In the genomic region with DNA sequence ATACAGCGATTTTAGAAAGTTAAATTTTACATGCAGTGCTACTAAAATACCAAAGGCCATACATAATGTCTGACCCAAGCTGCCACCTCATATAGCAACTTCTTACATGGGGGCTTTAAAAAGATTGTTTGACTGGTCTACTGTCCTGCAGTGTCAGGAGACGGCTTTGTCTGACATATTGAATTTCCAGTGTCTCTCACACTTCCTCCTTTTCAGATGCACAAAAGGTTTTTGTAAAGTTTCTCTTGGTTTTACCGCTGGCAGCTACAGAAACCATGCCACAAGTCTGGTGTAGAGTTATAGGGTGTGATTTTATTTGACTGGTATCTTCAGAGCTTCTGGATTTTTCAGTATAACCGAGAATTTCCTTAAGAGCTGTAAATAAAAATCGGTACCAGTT, we compare ENCODE assay signal across 7 cellular contexts. TPM values are rescaled to one million over a fixed set of nuclear protein-coding genes. Genes with fewer than 3 reads are reported as not detected.
DNase-seq lines count a peak whose midpoint lies in the region; ATAC-seq and TF ChIP-seq lines count a peak whose summit lies in the region.

No MANE protein-coding gene starts in this region.

- peak overlapping the region; percentile 78 for H3K4me2 ChIP-seq in GM23338

- H3K27ac Mint-ChIP-seq in GM23338 = no peak overlapping the region; the same call in 1 of the 2 replicates

- H3K4me1 Mint-ChIP-seq in GM23338 = peaks cover 32% of the 10 kb centered on the region

- DNase-seq in GM23338 (ENCODE audit: low spot score) (no peak), RWPE2 (ENCODE audit: low spot score) (no peak), fibroblast of the aortic adventitia (ENCODE audit: low read depth) (no peak), NCI-H345 treated with DMSO at 0.1 percent for 48 hours (lab: John Stamatoyannopoulos, UW; ENCODE audit: unreplicated experiment) (no peak), GDM1 (lab: John Stamatoyannopoulos, UW) (no peak)

- H3K36me3 ChIP-seq in GM23338 (ENCODE audit: insufficient read depth) = no peaks in the 10 kb centered on the region
- peaks cover 19% of the 10 kb centered on the region for H3K36me3 ChIP-seq in RWPE2 (ENCODE audit: low read depth)
- no peaks in the 10 kb centered on the region for H3K36me3 ChIP-seq in skeletal muscle tissue (ENCODE audit: control insufficient read depth in 3 of 3, insufficient read depth in 3 of 3, low read length in 3 of 3)

- H3K27ac ChIP-seq in GM23338 (ENCODE audit: low read depth) = no peak overlapping the region
- peak overlapping the region; percentile 86 for H3K27ac ChIP-seq in RWPE2 (ENCODE audit: poor library complexity, severe bottlenecking)
- H3K27ac ChIP-seq in skeletal muscle tissue (ENCODE audit: low read depth, low read length) = peak overlapping the region; percentile 55

- peak overlapping the region; percentile 95 for H2AFZ ChIP-seq in GM23338

- 0 out of 2 replicates have a peak, but pooled peaks cover 3% of the 10 kb centered on the region for H3F3A ChIP-seq in GM23338 (replicated peaks; ENCODE audit: low read depth)

- H3K4me1 ChIP-seq in GM23338 (ENCODE audit: insufficient read depth) = peaks cover 22% of the 10 kb centered on the region
- peaks cover 19% of the 10 kb centered on the region for H3K4me1 ChIP-seq in RWPE2 (ENCODE audit: insufficient read depth, poor library complexity, severe bottlenecking)
- peaks cover 9 to 12% (median 10%) of the 10 kb centered on the region in 3 donors for H3K4me1 ChIP-seq in skeletal muscle tissue (ENCODE audit: control insufficient read depth in 3 of 3, insufficient read depth in 3 of 3, low read length in 3 of 3)

- peaks cover 10% of the 10 kb centered on the region for H4K20me1 ChIP-seq in GM23338 (replicated peaks; ENCODE audit: insufficient read depth)

- ATAC-seq in GM23338 (no peak), RWPE2 (ENCODE audit: low read depth) (no peak), GM21576 (IDR thresholded peaks at IDR 0.05; ENCODE audit: unreplicated experiment) (no peak)

- peaks cover 7% of the 10 kb centered on the region; the same call in 2 of the 3 replicates for H3K36me3 Mint-ChIP-seq in GM23338 (ENCODE audit: low read depth)

- H3K79me2 ChIP-seq in GM23338 (replicated peaks; ENCODE audit: insufficient read depth) = peaks cover 22% of the 10 kb centered on the region

- H3K9me3 ChIP-seq in RWPE2 (ENCODE audit: severe bottlenecking) (no peaks in the 10 kb centered on the region), skeletal muscle tissue (ENCODE audit: control insufficient read depth in 3 of 3, low read length in 3 of 3) (no peaks in the 10 kb centered on the region)

- H3K27me3 ChIP-seq in GM23338 (ENCODE audit: insufficient read depth) (peaks cover 35% of the 10 kb centered on the region), RWPE2 (ENCODE audit: insufficient read depth, poor library complexity, severe bottlenecking) (no peaks in the 10 kb centered on the region), skeletal muscle tissue (ENCODE audit: control insufficient read depth in 3 of 3, insufficient read depth in 3 of 3, low read length in 3 of 3) (peaks cover 0 to 13% (median 0%) of the 10 kb centered on the region in 3 donors)

- H3K9me3 Mint-ChIP-seq in GM23338 = no peaks in the 10 kb centered on the region

- peak overlapping the region in 1 of 3 donors; percentile 69 for H3K9ac ChIP-seq in skeletal muscle tissue (ENCODE audit: low read depth in 1 of 3, low read length in 3 of 3)

- TF ChIP-seq CTCF in GM23338 (conservative IDR thresholded peaks at IDR 0.05; ENCODE audit: low read depth in 2 of 2) (no peak), RWPE2 (IDR thresholded peaks at IDR 0.05; ENCODE audit: poor library complexity, severe bottlenecking) (no peak), fibroblast of the aortic adventitia (IDR thresholded peaks at IDR 0.05; ENCODE audit: insufficient read depth, low read length) (no peak)

- H3K4me3 Mint-ChIP-seq in GM23338 = peak overlapping the region; percentile 83

- H3K9me2 ChIP-seq in GM23338 (ENCODE audit: insufficient read depth) = no peaks in the 10 kb centered on the region

- H3K4me3 ChIP-seq in GM23338 (peak overlapping the region; percentile 78), RWPE2 (ENCODE audit: severe bottlenecking) (peak overlapping the region; percentile 100), fibroblast of the aortic adventitia (ENCODE audit: low read depth, low read length) (peak overlapping the region; percentile 92), skeletal muscle tissue (ENCODE audit: low read length in 3 of 3) (peak overlapping the region in 1 of 3 donors; percentile 68)

- H3K27me3 Mint-ChIP-seq in GM23338 (ENCODE audit: insufficient read depth, low read depth, poor library complexity) = peaks cover 15% of the 10 kb centered on the region

TF ChIP-seq in GM23338, 12 proteins besides CTCF, POLR2A, EP300 and RAD21:
- TF ChIP-seq CREB1 (CRISPR knock-in tag; IDR thresholded peaks at IDR 0.05; ENCODE audit: low read depth) (no peak), ZNF331 (CRISPR knock-in tag; IDR thresholded peaks at IDR 0.05; ENCODE audit: low read depth) (no peak), EZH2 (IDR thresholded peaks at IDR 0.05; ENCODE audit: low read depth, unreplicated experiment) (no peak), ZNF462 (CRISPR knock-in tag; IDR thresholded peaks at IDR 0.05) (no peak), STAT1 (IDR thresholded peaks at IDR 0.05; ENCODE audit: unreplicated experiment) (no peak), ZNF114 (CRISPR knock-in tag; IDR thresholded peaks at IDR 0.05) (no peak)

RNA-seq across cellular contexts. Expression of gene ASAP2, which starts 1.1 kb away (rescaled TPM):
- total RNA-seq in GM23338 (2014; rRNA removed; shearing (Covaris generic)) = 15.6 and 16.5 TPM in 2 replicates
- polyA plus RNA-seq in GM23338 (2016; fragmentation: Nextera tagmentation; extraction: Ambion mirVana) = 2.6 and 3.2 TPM in 2 replicates
- total RNA-seq in fibroblast of the aortic adventitia (ENCODE audit: low replicate concordance) = 37.1 and 76.4 TPM in 2 replicates
- 17.7 TPM for total RNA-seq in skeletal muscle tissue
